Comparison of ENCODE assay signal across 25 cellular contexts in genomic region chr2:219573166-219573565, GRCh38. TPM values are rescaled to one million over a fixed set of nuclear protein-coding genes. Genes with fewer than 3 reads are reported as not detected.
DNase-seq lines count a peak whose midpoint lies in the region; ATAC-seq, FAIRE-seq and TF ChIP-seq lines count a peak whose summit lies in the region.
"Had no signal": no experiment of that assay in that cellular context is flagged by ENCODE, and none has a peak within 500 bp of the region (broad histone marks: within the 10 kb centered on the region; RNA-seq: fewer than 3 reads in every experiment).

No MANE protein-coding gene starts in this region.

- DNase-seq in DMS 273 treated with DMSO at 0.1 percent for 48 hours (lab: John Stamatoyannopoulos, UW) (peak; percentile 98), DMS 273 (lab: John Stamatoyannopoulos, UW; ENCODE audit: unreplicated experiment) (no peak), NCI-H345 treated with DMSO at 0.1 percent for 48 hours (lab: John Stamatoyannopoulos, UW; ENCODE audit: unreplicated experiment) (peak; percentile 100), NCI-H345 (lab: John Stamatoyannopoulos, UW) (no peak), HTR-8/SVneo (ENCODE audit: insufficient read length, low spot score) (no peak), mesothelial cell of epicardium (ENCODE audit: low spot score in 2 of 2, unreplicated experiment in 2 of 2) (no peak), SHP77 treated with DMSO at 0.1 percent for 48 hours (lab: John Stamatoyannopoulos, UW) (no peak)
- DNase-seq: activated CD8-positive, alpha-beta T cell treated with anti-CD3 and anti-CD28 coated beads for 36 hours; activated gamma-delta T cell treated with Interleukin-2 at 50 U/mL for 16 hours; amygdala; caudate nucleus; dorsolateral prefrontal cortex; H9; heart right ventricle; Karpas-422; left lung; NCI-H1417 treated with DMSO at 0.1 percent for 48 hours; stimulated activated CD4-positive, alpha-beta T cell treated with anti-CD3 and anti-CD28 coated beads, Interleukin-4, amount 100 ng/mL, for 1 hour; T1000; transverse colon had no signal

- peaks cover 44% of the 10 kb centered on the region for H3K4me1 Mint-ChIP-seq in mesothelial cell of epicardium

- peak; percentile 58 for FAIRE-seq in HTR-8/SVneo (lab: Jason Lieb, UNC)

- peaks cover 2% of the 10 kb centered on the region for H3K36me3 Mint-ChIP-seq in mesothelial cell of epicardium

- H3K4me3 Mint-ChIP-seq in mesothelial cell of epicardium = peak overlapping the region; percentile 13
- H3K4me3 Mint-ChIP-seq: activated CD8-positive, alpha-beta T cell treated with anti-CD3 and anti-CD28 coated beads for 36 hours; stimulated activated naive CD8-positive, alpha-beta T cell treated with anti-CD3 and anti-CD28 coated beads, Interleukin-15, Interleukin-2, amounts not matched to agents 100 ng/mL and 50 ng/mL, for 24 hours had no signal

- peak overlapping the region; percentile 16 for H3K27ac Mint-ChIP-seq in mesothelial cell of epicardium
- H3K27ac Mint-ChIP-seq: activated CD8-positive, alpha-beta T cell treated with anti-CD3 and anti-CD28 coated beads for 36 hours; H9; stimulated activated naive CD8-positive, alpha-beta T cell treated with anti-CD3 and anti-CD28 coated beads, Interleukin-15, Interleukin-2, amounts not matched to agents 100 ng/mL and 50 ng/mL, for 24 hours had no signal

- no peak for ATAC-seq in HG02970 (IDR thresholded peaks at IDR 0.05; ENCODE audit: low FRiP score, unreplicated experiment)
- ATAC-seq: activated CD4-positive, CD25-positive, alpha-beta regulatory T cell treated with anti-CD3 and anti-CD28 coated beads, Interleukin-2, amount 50 U/mL, for 24 hours; activated CD8-positive, alpha-beta T cell treated with anti-CD3 and anti-CD28 coated beads for 36 hours; heart right ventricle; left lung; SK-N-SH treated with all-trans-retinoic acid at 6 μM for 48 hours had no signal

- TF ChIP-seq CTCF in mesothelial cell of epicardium (IDR thresholded peaks at IDR 0.05; ENCODE audit: unreplicated experiment) = no peak

- H3K27me3 Mint-ChIP-seq in mesothelial cell of epicardium (ENCODE audit: low read depth) = no peaks in the 10 kb centered on the region

- H3K9me3 Mint-ChIP-seq in mesothelial cell of epicardium = no peaks in the 10 kb centered on the region
- H3K9me3 Mint-ChIP-seq: activated CD8-positive, alpha-beta T cell treated with anti-CD3 and anti-CD28 coated beads for 36 hours; H9; stimulated activated naive CD8-positive, alpha-beta T cell treated with anti-CD3 and anti-CD28 coated beads, Interleukin-15, Interleukin-2, amounts not matched to agents 100 ng/mL and 50 ng/mL, for 24 hours had no signal

RNA-seq across cellular contexts. Expression of gene INHA, which starts 1.1 kb away (rescaled TPM):
- total RNA-seq in mesothelial cell of epicardium = 3.0 to 3.7 TPM (median 3.6 TPM) in 3 replicates
- total RNA-seq: activated CD8-positive, alpha-beta T cell treated with anti-CD3 and anti-CD28 coated beads for 36 hours; HT1080; transverse colon had no signal

RNA-seq across cellular contexts. Expression of gene OBSL1, which starts 1.8 kb away (rescaled TPM):
- total RNA-seq in mesothelial cell of epicardium = 307 to 319 TPM (median 316 TPM) in 3 replicates

RNA-seq across cellular contexts. Expression of gene STK11IP, which starts 24.5 kb away (rescaled TPM):
- 39.8 to 47.7 TPM (median 41.0 TPM) in 3 replicates for total RNA-seq in mesothelial cell of epicardium

RNA-seq across cellular contexts. Expression of gene TMEM198, which starts 29.3 kb away (rescaled TPM):
- 3.6 to 4.0 TPM (median 3.7 TPM) in 3 replicates for total RNA-seq in mesothelial cell of epicardium

RNA-seq across cellular contexts. Expression of gene CHPF, which starts 29.6 kb away (rescaled TPM):
- 78.1 to 81.0 TPM (median 78.5 TPM) in 3 replicates for total RNA-seq in mesothelial cell of epicardium

Comparison
In these comparisons a context has a peak if more than half of its experiments do, and no peak if none do; other contexts are left out.
1. DNase-seq: peak in DMS 273 treated with DMSO at 0.1 percent for 48 hours (single experiment) and NCI-H345 treated with DMSO at 0.1 percent for 48 hours (single experiment); none in DMS 273 (single experiment), NCI-H345 (single experiment), HTR-8/SVneo (single experiment), mesothelial cell of epicardium (0 of 2) and SHP77 treated with DMSO at 0.1 percent for 48 hours (single experiment).